Comparison of ENCODE assay signal across 20 cellular contexts in genomic region chr4:1447676-1448588, GRCh38. TPM values are rescaled to one million over a fixed set of nuclear protein-coding genes. Genes with fewer than 3 reads are reported as not detected.
A peak's percentile ranks its signal among the peaks of the same experiment; 100 is the strongest.
DNase-seq lines count a peak whose midpoint lies in the region; ATAC-seq and TF ChIP-seq lines count a peak whose summit lies in the region.
"Had no signal": no experiment of that assay in that cellular context is flagged by ENCODE, and none has a peak within 500 bp of the region (broad histone marks: within the 10 kb centered on the region; RNA-seq: fewer than 3 reads in every experiment).

No MANE protein-coding gene starts in this region.

- H3K27me3 ChIP-seq in WERI-Rb-1 (ENCODE audit: insufficient read depth, low read depth, severe bottlenecking) (peaks cover 13% of the 10 kb centered on the region), testis (no peaks in the 10 kb centered on the region)
- H3K27me3 ChIP-seq: BLaER1 treated with 17β-estradiol and CSF1 and Interleukin-3, amounts not matched to agents 10 nM and 100 nM had no signal

- no peak for ATAC-seq in left ventricle myocardium superior
- ATAC-seq in mucosa of descending colon: no peak
- ATAC-seq in HG02840 (IDR thresholded peaks at IDR 0.05; ENCODE audit: low FRiP score, unreplicated experiment): no peak
- ATAC-seq: PC-3 had no signal

- no peak for TF ChIP-seq POLR2A in testis (IDR thresholded peaks at IDR 0.05)

- peaks cover 3% of the 10 kb centered on the region for H3K9me3 ChIP-seq in WERI-Rb-1 (ENCODE audit: severe bottlenecking)
- no peaks in the 10 kb centered on the region for H3K9me3 ChIP-seq in testis
- no peaks in the 10 kb centered on the region for H3K9me3 ChIP-seq in mucosa of descending colon

- peak; percentile 21; the same call in 1 of the 2 replicates for TF ChIP-seq CTCF in WERI-Rb-1 (IDR thresholded peaks at IDR 0.05; ENCODE audit: low read depth, low read length)
- TF ChIP-seq CTCF in testis (IDR thresholded peaks at IDR 0.05): no peak
- no peak for TF ChIP-seq CTCF in mucosa of descending colon (IDR thresholded peaks at IDR 0.05)

- intact Hi-C loops in cardiac septum (cut with DNase I) (no loop called here), left ventricle myocardium superior (cut with micrococcal nuclease) (no loop called here), testis (cut with DNase I; ENCODE audit: low total_unique reads) (no loop called here), mucosa of descending colon (cut with DNase I, micrococcal nuclease) (no loop called here)

- H3K36me3 ChIP-seq in WERI-Rb-1 (no peaks in the 10 kb centered on the region), testis (ENCODE audit: low read depth, missing control alignments) (no peaks in the 10 kb centered on the region), mucosa of descending colon (ENCODE audit: low read depth) (no peaks in the 10 kb centered on the region)
- H3K36me3 ChIP-seq: BLaER1 treated with 17β-estradiol and CSF1 and Interleukin-3, amounts not matched to agents 10 nM and 100 nM had no signal

- DNase-seq in cardiac septum (ENCODE audit: low spot score) (peak; percentile 71), left ventricle myocardium superior (no peak), WERI-Rb-1 (no peak), mesenteric fat pad (ENCODE audit: low spot score) (peak; percentile 47), testis (peak; percentile 2), HK-2 (ENCODE audit: unreplicated experiment) (no peak), mucosa of descending colon (no peak)
- DNase-seq: DMS79 treated with DMSO at 0.1 percent for 48 hours, KG1, MV-4-11, NCI-H1694 treated with DMSO at 0.1 percent for 48 hours, NCI-H524, NCI-H82, PC-3, RPMI8226, SIG-M5 had no signal

- 77 to 86% methylated on average over 16 to 18 of the region's 18 CpGs for WGBS in testis, 2 donors

- H3K4me1 ChIP-seq in testis: no peaks in the 10 kb centered on the region
- H3K4me1 ChIP-seq in mucosa of descending colon (ENCODE audit: low read depth): no peaks in the 10 kb centered on the region

- H3K27ac ChIP-seq in WERI-Rb-1: no peak overlapping the region
- H3K27ac ChIP-seq in testis: no peak overlapping the region
- H3K27ac ChIP-seq: BLaER1 treated with 17β-estradiol and CSF1 and Interleukin-3, amounts not matched to agents 10 nM and 100 nM; GM23248 had no signal

- H3K4me3 ChIP-seq in WERI-Rb-1 (ENCODE audit: low read depth, low read length) (no peak overlapping the region), testis (no peak overlapping the region), mucosa of descending colon (no peak overlapping the region)
- H3K4me3 ChIP-seq: BLaER1 treated with 17β-estradiol and CSF1 and Interleukin-3, amounts not matched to agents 10 nM and 100 nM; GM23248 had no signal

RNA-seq across cellular contexts. Expression of gene NKX1-1, which starts 41.7 kb away (rescaled TPM):
- not detected for total RNA-seq in cardiac septum
- total RNA-seq in left ventricle myocardium superior: not detected
- total RNA-seq in mesenteric fat pad: not detected
- total RNA-seq in testis: 1 to 10 TPM in 1 of 2 donors, under 1 TPM in 1; 0.47 to 1.5 TPM
- polyA plus RNA-seq in testis (ENCODE audit: insufficient read depth, low read depth, low replicate concordance): 0.70 TPM
- not detected for total RNA-seq in mucosa of descending colon
- total RNA-seq: A673, GM23248, PC-3 had no signal
- polyA plus RNA-seq: GM23248 had no signal

Comparison
In these comparisons a context has a peak if more than half of its experiments do, and no peak if none do; other contexts are left out.
1. DNase-seq: peak in cardiac septum (single experiment), mesenteric fat pad (single experiment) and testis (single experiment); none in left ventricle myocardium superior (single experiment), WERI-Rb-1 (single experiment), HK-2 (single experiment) and mucosa of descending colon (0 of 3).